Comparison of ENCODE assay signal across 8 cellular contexts in genomic region chr11:72591785-72592490, GRCh38.
A peak's percentile ranks its signal among the peaks of the same experiment; 100 is the strongest.
DNase-seq lines count a peak whose midpoint lies in the region; ATAC-seq lines count a peak whose summit lies in the region.

No MANE protein-coding gene starts in this region.

- peak overlapping the region; percentile 82 for H3K27ac Mint-ChIP-seq in stimulated activated memory B cell treated with anti-CD40 and anti-IgM and Interleukin-4, amounts not matched to agents 10 μg/mL and 1 μg/mL and 100 μg/mL, for 72 hours

- peaks cover 36% of the 10 kb centered on the region for H3K4me1 Mint-ChIP-seq in stimulated activated memory B cell treated with anti-CD40 and anti-IgM and Interleukin-4, amounts not matched to agents 10 μg/mL and 1 μg/mL and 100 μg/mL, for 72 hours

- H3K9me3 Mint-ChIP-seq in stimulated activated memory B cell treated with anti-CD40 and anti-IgM and Interleukin-4, amounts not matched to agents 10 μg/mL and 1 μg/mL and 100 μg/mL, for 72 hours, result no peaks in the 10 kb centered on the region

- ATAC-seq in stimulated activated memory B cell treated with anti-CD40 and anti-IgM and Interleukin-4, amounts not matched to agents 10 μg/mL and 1 μg/mL and 100 μg/mL, for 72 hours, result peak; percentile 85
- no peak for ATAC-seq in GM21381 (IDR thresholded peaks at IDR 0.05; ENCODE audit: unreplicated experiment)
- no peak for ATAC-seq in HG03565 (IDR thresholded peaks at IDR 0.05; ENCODE audit: unreplicated experiment)
- no peak for ATAC-seq in GM19328 (IDR thresholded peaks at IDR 0.05; ENCODE audit: unreplicated experiment)

- DNase-seq in NCI-H2227 (lab: John Stamatoyannopoulos, UW; ENCODE audit: unreplicated experiment) (peak; percentile 29), NCI-H2227 treated with DMSO at 0.1 percent for 48 hours (lab: John Stamatoyannopoulos, UW) (no peak), cerebellum (ENCODE audit: low spot score) (peak; percentile 81)
- DNase-seq in activated CD4-positive, alpha-beta T cell treated with anti-CD3 and anti-CD28 coated beads, Interleukin-2, amount 50 U/mL, for 1 hour, result peak; percentile 48

- H3K27me3 Mint-ChIP-seq in stimulated activated memory B cell treated with anti-CD40 and anti-IgM and Interleukin-4, amounts not matched to agents 10 μg/mL and 1 μg/mL and 100 μg/mL, for 72 hours, result peaks cover 40% of the 10 kb centered on the region

- peak overlapping the region; percentile 42 for H3K4me3 Mint-ChIP-seq in stimulated activated memory B cell treated with anti-CD40 and anti-IgM and Interleukin-4, amounts not matched to agents 10 μg/mL and 1 μg/mL and 100 μg/mL, for 72 hours

- no peaks in the 10 kb centered on the region for H3K36me3 Mint-ChIP-seq in stimulated activated memory B cell treated with anti-CD40 and anti-IgM and Interleukin-4, amounts not matched to agents 10 μg/mL and 1 μg/mL and 100 μg/mL, for 72 hours
